ENCODE assay signal across 1 cellular context in the genomic region with DNA sequence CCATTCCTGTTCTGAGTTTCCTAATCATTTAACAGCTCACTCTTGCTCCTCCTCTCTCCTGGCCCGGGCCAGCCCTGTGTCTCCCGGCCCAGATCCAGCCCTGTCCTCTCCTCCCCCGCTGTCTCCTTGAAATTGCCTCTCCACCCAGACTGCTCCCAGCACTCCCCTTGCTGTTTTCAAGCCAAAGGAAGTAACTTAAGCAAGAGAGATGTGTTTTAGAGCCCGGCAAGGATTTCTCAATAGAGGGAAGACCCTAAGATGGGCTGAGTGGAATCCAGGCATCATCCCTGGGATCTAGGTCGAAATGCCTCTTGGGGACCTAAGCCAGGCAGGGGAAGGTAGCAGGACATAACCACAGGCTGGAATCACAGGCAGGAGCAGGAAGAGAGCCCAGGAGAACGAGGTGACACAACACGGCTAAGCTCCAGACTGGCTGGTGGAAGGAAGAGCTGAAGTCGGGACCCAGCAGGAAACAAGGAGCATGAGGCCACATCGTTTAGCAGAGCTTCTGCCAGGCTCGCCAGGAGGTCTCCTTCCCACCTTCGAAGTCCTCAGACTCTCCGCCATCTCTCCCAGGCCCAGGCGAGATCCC.
A peak's percentile ranks its signal among the peaks of the same experiment; 100 is the strongest.
TF ChIP-seq lines count a peak whose summit lies in the region.

No MANE protein-coding gene starts in this region.

TF ChIP-seq in HEK293, 187 proteins besides CTCF, POLR2A, EP300 and RAD21 (continued from another document):
- TF ChIP-seq, protein P1, sequence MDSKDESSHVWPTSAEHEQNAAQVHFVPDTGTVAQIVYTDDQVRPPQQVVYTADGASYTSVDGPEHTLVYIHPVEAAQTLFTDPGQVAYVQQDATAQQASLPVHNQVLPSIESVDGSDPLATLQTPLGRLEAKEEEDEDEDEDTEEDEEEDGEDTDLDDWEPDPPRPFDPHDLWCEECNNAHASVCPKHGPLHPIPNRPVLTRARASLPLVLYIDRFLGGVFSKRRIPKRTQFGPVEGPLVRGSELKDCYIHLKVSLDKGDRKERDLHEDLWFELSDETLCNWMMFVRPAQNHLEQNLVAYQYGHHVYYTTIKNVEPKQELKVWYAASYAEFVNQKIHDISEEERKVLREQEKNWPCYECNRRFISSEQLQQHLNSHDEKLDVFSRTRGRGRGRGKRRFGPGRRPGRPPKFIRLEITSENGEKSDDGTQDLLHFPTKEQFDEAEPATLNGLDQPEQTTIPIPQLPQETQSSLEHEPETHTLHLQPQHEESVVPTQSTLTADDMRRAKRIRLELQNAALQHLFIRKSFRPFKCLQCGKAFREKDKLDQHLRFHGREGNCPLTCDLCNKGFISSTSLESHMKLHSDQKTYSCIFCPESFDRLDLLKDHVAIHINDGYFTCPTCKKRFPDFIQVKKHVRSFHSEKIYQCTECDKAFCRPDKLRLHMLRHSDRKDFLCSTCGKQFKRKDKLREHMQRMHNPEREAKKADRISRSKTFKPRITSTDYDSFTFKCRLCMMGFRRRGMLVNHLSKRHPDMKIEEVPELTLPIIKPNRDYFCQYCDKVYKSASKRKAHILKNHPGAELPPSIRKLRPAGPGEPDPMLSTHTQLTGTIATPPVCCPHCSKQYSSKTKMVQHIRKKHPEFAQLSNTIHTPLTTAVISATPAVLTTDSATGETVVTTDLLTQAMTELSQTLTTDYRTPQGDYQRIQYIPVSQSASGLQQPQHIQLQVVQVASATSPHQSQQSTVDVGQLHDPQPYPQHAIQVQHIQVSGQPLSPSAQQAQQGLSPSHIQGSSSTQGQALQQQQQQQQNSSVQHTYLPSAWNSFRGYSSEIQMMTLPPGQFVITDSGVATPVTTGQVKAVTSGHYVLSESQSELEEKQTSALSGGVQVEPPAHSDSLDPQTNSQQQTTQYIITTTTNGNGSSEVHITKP (tag by site-specific recombination; IDR thresholded peaks at IDR 0.05): peak; percentile 14; the same call in 1 of the 2 replicates
